Comparison of ENCODE assay signal across 4 cellular contexts in genomic region chr1:212844521-212844920, GRCh38. TPM values are rescaled to one million over a fixed set of nuclear protein-coding genes. Genes with fewer than 3 reads are reported as not detected.
"Had no signal": no experiment of that assay in that cellular context is flagged by ENCODE, and none has a peak within 500 bp of the region (broad histone marks: within the 10 kb centered on the region; RNA-seq: fewer than 3 reads in every experiment).

No MANE protein-coding gene starts in this region.

RNA-seq across cellular contexts. Expression of gene SPATA45, which starts 2.9 kb away (rescaled TPM):
- total RNA-seq: LHCN-M2, M059J, MCF 10A, NCI-H460 had no signal
